In genomic region chr18:76491801-76492668, GRCh38 we compare ENCODE assay signal across 8 cellular contexts. TPM values are rescaled to one million over a fixed set of nuclear protein-coding genes. Genes with fewer than 3 reads are reported as not detected.
DNase-seq lines count a peak whose midpoint lies in the region; ATAC-seq and TF ChIP-seq lines count a peak whose summit lies in the region.

No MANE protein-coding gene starts in this region.

- no peaks in the 10 kb centered on the region for H3K27me3 ChIP-seq in ovary

- peak overlapping the region; percentile 66 for H3K4me3 ChIP-seq in AG10803 (ENCODE audit: low read length)
- peak overlapping the region; percentile 70 for H3K4me3 ChIP-seq in ovary

- DNase-seq in AG10803 (ENCODE audit: low read depth), result no peak
- peak; percentile 56 for DNase-seq in NCI-H345 (lab: John Stamatoyannopoulos, UW)
- peak; percentile 46 for DNase-seq in activated naive CD4-positive, alpha-beta T cell treated with Interleukin-2 at 50 U/mL for 16 hours
- DNase-seq in head of caudate nucleus, result peak in 39 of 42 donors; percentile 23 to 81 (median 60)
- DNase-seq in ovary, result peak in 4 of 5 donors; percentile 46 to 70 (median 65)
- DNase-seq in putamen (ENCODE audit: low spot score), result no peak
- no peak for DNase-seq in NCI-H2029 (lab: John Stamatoyannopoulos, UW)

- TF ChIP-seq CTCF in AG10803 (conservative IDR thresholded peaks at IDR 0.05; ENCODE audit: low read length) (no peak), ovary (IDR thresholded peaks at IDR 0.05) (no peak)

- H3K36me3 ChIP-seq in ovary, result no peaks in the 10 kb centered on the region

- ATAC-seq in GM19397 (IDR thresholded peaks at IDR 0.05; ENCODE audit: unreplicated experiment), result peak; percentile 0

- TF ChIP-seq POLR2A in ovary (IDR thresholded peaks at IDR 0.05), result no peak

- peaks cover 5% of the 10 kb centered on the region for H3K4me1 ChIP-seq in ovary (ENCODE audit: insufficient read depth)

- intact Hi-C loops in head of caudate nucleus (cut with DNase I), result no loop called here
- intact Hi-C loops in ovary (cut with DNase I), result loop anchor here in 1 of 4 donors (5.0 kb wide), 1 partner anchor 35 kb away; no protein-coding TSS in a partner anchor

- H3K9me3 ChIP-seq in ovary, result no peaks in the 10 kb centered on the region

- WGBS in ovary, 3 donors, result 0 to 1% (median 1%) methylated on average over 55 to 67 of the region's 67 CpGs

- TF ChIP-seq EP300 in ovary (IDR thresholded peaks at IDR 0.05), result no peak

- H3K27ac ChIP-seq in ovary, result peak overlapping the region; percentile 80 to 89

RNA-seq across cellular contexts. Expression of gene ZNF516, which starts 3.0 kb away (rescaled TPM):
- total RNA-seq in ovary, result 100 to 1,000 TPM in 3 of 7 donors, 10 to 100 TPM in 4; 44.9 to 110 (median 99.9) TPM
- 10 to 100 TPM; 13.5 to 25.4 TPM for polyA plus RNA-seq in ovary

Comparison
In these comparisons a context has a peak if more than half of its experiments do, and no peak if none do; other contexts are left out.
1. DNase-seq: peak in NCI-H345 (single experiment), activated naive CD4-positive, alpha-beta T cell treated with Interleukin-2 at 50 U/mL for 16 hours (single experiment), head of caudate nucleus (39 of 42) and ovary (4 of 5); none in AG10803 (single experiment), putamen (single experiment) and NCI-H2029 (single experiment).